In the genomic region with DNA sequence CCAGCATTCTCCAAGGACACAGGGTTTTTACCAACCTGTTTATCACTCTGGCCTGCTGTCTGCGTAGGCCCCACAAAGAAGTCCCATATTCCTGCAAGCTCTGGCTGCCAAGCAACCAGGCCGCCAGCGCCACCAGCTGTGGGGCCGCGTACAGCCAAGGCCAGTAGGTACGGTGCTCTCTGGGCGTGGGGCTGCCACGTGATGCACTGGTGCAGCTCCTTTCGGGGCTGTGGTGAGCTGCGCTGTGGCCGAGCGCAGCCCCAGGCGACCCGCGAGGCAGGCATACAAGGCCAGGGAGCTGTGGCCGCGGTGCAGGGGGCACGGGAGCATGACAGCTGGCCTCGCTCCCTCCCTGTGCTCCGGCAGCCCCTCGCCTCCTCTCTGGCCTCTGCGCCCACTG, we compare ENCODE assay signal across 21 cellular contexts. TPM values are rescaled to one million over a fixed set of nuclear protein-coding genes. Genes with fewer than 3 reads are reported as not detected.
DNase-seq lines count a peak whose midpoint lies in the region; ATAC-seq and TF ChIP-seq lines count a peak whose summit lies in the region.
"Had no signal": no experiment of that assay in that cellular context is flagged by ENCODE, and none has a peak within 500 bp of the region (broad histone marks: within the 10 kb centered on the region; RNA-seq: fewer than 3 reads in every experiment).

No MANE protein-coding gene starts in this region.

- no peak overlapping the region for H3K27ac Mint-ChIP-seq in mesothelial cell of epicardium
- no peak overlapping the region for H3K27ac Mint-ChIP-seq in activated naive CD4-positive, alpha-beta T cell treated with anti-CD3 and anti-CD28 coated beads for 36 hours
- no peak overlapping the region for H3K27ac Mint-ChIP-seq in activated T-helper 1 cell treated with anti-CD3 and anti-CD28 coated beads, Interleukin-12 subunit alpha, Interleukin-12 subunit beta, Interleukin-2, Interleukin-4 antibody, amounts not matched to agents 30 ng/mL and 10 ng/mL and 1 ng/mL, durations not matched to agents 14 hours and 24 hours and 36 hours
- H3K27ac Mint-ChIP-seq: activated naive CD8-positive, alpha-beta T cell treated with anti-CD3 and anti-CD28 coated beads, Interleukin-2, amount 10 ng/mL, durations not matched to agents 7 days and 5 days; naive thymus-derived CD8-positive, alpha-beta T cell had no signal

- peaks cover 6% of the 10 kb centered on the region for H3K9me3 Mint-ChIP-seq in mesothelial cell of epicardium
- H3K9me3 Mint-ChIP-seq in activated naive CD4-positive, alpha-beta T cell treated with anti-CD3 and anti-CD28 coated beads for 36 hours = no peaks in the 10 kb centered on the region
- no peaks in the 10 kb centered on the region for H3K9me3 Mint-ChIP-seq in activated T-helper 1 cell treated with anti-CD3 and anti-CD28 coated beads, Interleukin-12 subunit alpha, Interleukin-12 subunit beta, Interleukin-2, Interleukin-4 antibody, amounts not matched to agents 30 ng/mL and 10 ng/mL and 1 ng/mL, durations not matched to agents 14 hours and 24 hours and 36 hours
- H3K9me3 Mint-ChIP-seq: activated naive CD8-positive, alpha-beta T cell treated with anti-CD3 and anti-CD28 coated beads, Interleukin-2, amount 10 ng/mL, durations not matched to agents 7 days and 5 days had no signal

- TF ChIP-seq CTCF in heart right ventricle (IDR thresholded peaks at IDR 0.05) = peak in 1 of 9 donors; percentile 7
- TF ChIP-seq CTCF in mesothelial cell of epicardium (IDR thresholded peaks at IDR 0.05; ENCODE audit: unreplicated experiment) = no peak

- H3K4me3 ChIP-seq in heart right ventricle = no peak overlapping the region
- H3K4me3 ChIP-seq: GM23248 had no signal

- peaks cover 3% of the 10 kb centered on the region for H3K36me3 Mint-ChIP-seq in mesothelial cell of epicardium
- no peaks in the 10 kb centered on the region for H3K36me3 Mint-ChIP-seq in activated naive CD4-positive, alpha-beta T cell treated with anti-CD3 and anti-CD28 coated beads for 36 hours (ENCODE audit: low read depth)
- H3K36me3 Mint-ChIP-seq in activated T-helper 1 cell treated with anti-CD3 and anti-CD28 coated beads, Interleukin-12 subunit alpha, Interleukin-12 subunit beta, Interleukin-2, Interleukin-4 antibody, amounts not matched to agents 30 ng/mL and 10 ng/mL and 1 ng/mL, durations not matched to agents 14 hours and 24 hours and 36 hours (ENCODE audit: low read depth) = no peaks in the 10 kb centered on the region
- H3K36me3 Mint-ChIP-seq: activated naive CD8-positive, alpha-beta T cell treated with anti-CD3 and anti-CD28 coated beads, Interleukin-2, amount 10 ng/mL, durations not matched to agents 7 days and 5 days; naive thymus-derived CD8-positive, alpha-beta T cell had no signal

- intact Hi-C loops in heart right ventricle (cut with DNase I) (no loop called here), cardiac septum (cut with DNase I) (no loop called here), head of caudate nucleus (cut with DNase I) (no loop called here)
- intact Hi-C loops in activated naive CD4-positive, alpha-beta T cell treated with anti-CD3 and anti-CD28 coated beads for 36 hours (cut with micrococcal nuclease) = no loop called here
- intact Hi-C loops in activated T-helper 1 cell treated with anti-CD3 and anti-CD28 coated beads, Interleukin-12 subunit alpha, Interleukin-12 subunit beta, Interleukin-2, Interleukin-4 antibody, amounts not matched to agents 30 ng/mL and 10 ng/mL and 1 ng/mL, durations not matched to agents 14 hours and 24 hours and 36 hours (cut with micrococcal nuclease) = no loop called here

- DNase-seq in heart right ventricle (peak; percentile 3 to 22), cardiac septum (ENCODE audit: low spot score) (no peak), head of caudate nucleus (peak in 35 of 42 donors; percentile 4 to 67 (median 32)), mesothelial cell of epicardium (ENCODE audit: low spot score in 2 of 2, unreplicated experiment in 2 of 2) (peak in 1 of 2 experiments; percentile 50)
- DNase-seq in activated naive CD4-positive, alpha-beta T cell treated with anti-CD3 and anti-CD28 coated beads for 36 hours = no peak
- no peak for DNase-seq in activated T-helper 1 cell treated with anti-CD3 and anti-CD28 coated beads, Interleukin-12 subunit alpha, Interleukin-12 subunit beta, Interleukin-2, Interleukin-4 antibody, amounts not matched to agents 30 ng/mL and 10 ng/mL and 1 ng/mL, durations not matched to agents 14 hours and 24 hours and 36 hours (ENCODE audit: low spot score)
- DNase-seq: ACHN; activated CD4-positive, CD25-positive, alpha-beta regulatory T cell; activated CD8-positive, alpha-beta memory T cell treated with anti-CD3 and anti-CD28 coated beads, Interleukin-2, amount 50 U/mL, for 4 hours; activated naive CD8-positive, alpha-beta T cell treated with anti-CD3 and anti-CD28 coated beads, Interleukin-2, amount 10 ng/mL, durations not matched to agents 7 days and 5 days; Caco-2; GF-D8; GM23248; Karpas-422; naive thymus-derived CD8-positive, alpha-beta T cell; NCI-H1417 treated with DMSO at 0.1 percent for 48 hours; NCI-H524 treated with DMSO at 0.1 percent for 48 hours; PC-3 had no signal

- peak in 3 of 8 donors; percentile 47 to 64 (median 52) for ATAC-seq in heart right ventricle
- ATAC-seq in GM21737 (IDR thresholded peaks at IDR 0.05; ENCODE audit: unreplicated experiment) = no peak
- ATAC-seq in GM18909 (IDR thresholded peaks at IDR 0.05; ENCODE audit: poor library complexity, unreplicated experiment) = no peak
- ATAC-seq: left colon; naive thymus-derived CD8-positive, alpha-beta T cell; PC-3 had no signal

- no peaks in the 10 kb centered on the region for H3K27me3 Mint-ChIP-seq in mesothelial cell of epicardium (ENCODE audit: low read depth)
- H3K27me3 Mint-ChIP-seq in activated naive CD4-positive, alpha-beta T cell treated with anti-CD3 and anti-CD28 coated beads for 36 hours (ENCODE audit: low read depth) = no peaks in the 10 kb centered on the region
- H3K27me3 Mint-ChIP-seq in activated T-helper 1 cell treated with anti-CD3 and anti-CD28 coated beads, Interleukin-12 subunit alpha, Interleukin-12 subunit beta, Interleukin-2, Interleukin-4 antibody, amounts not matched to agents 30 ng/mL and 10 ng/mL and 1 ng/mL, durations not matched to agents 14 hours and 24 hours and 36 hours (ENCODE audit: insufficient read depth) = no peaks in the 10 kb centered on the region
- H3K27me3 Mint-ChIP-seq: activated naive CD8-positive, alpha-beta T cell treated with anti-CD3 and anti-CD28 coated beads, Interleukin-2, amount 10 ng/mL, durations not matched to agents 7 days and 5 days had no signal

- H3K4me3 Mint-ChIP-seq in mesothelial cell of epicardium = peak overlapping the region; percentile 38
- no peak overlapping the region for H3K4me3 Mint-ChIP-seq in activated naive CD4-positive, alpha-beta T cell treated with anti-CD3 and anti-CD28 coated beads for 36 hours
- no peak overlapping the region for H3K4me3 Mint-ChIP-seq in activated T-helper 1 cell treated with anti-CD3 and anti-CD28 coated beads, Interleukin-12 subunit alpha, Interleukin-12 subunit beta, Interleukin-2, Interleukin-4 antibody, amounts not matched to agents 30 ng/mL and 10 ng/mL and 1 ng/mL, durations not matched to agents 14 hours and 24 hours and 36 hours
- H3K4me3 Mint-ChIP-seq: activated naive CD8-positive, alpha-beta T cell treated with anti-CD3 and anti-CD28 coated beads, Interleukin-2, amount 10 ng/mL, durations not matched to agents 7 days and 5 days; naive thymus-derived CD8-positive, alpha-beta T cell had no signal

- no peaks in the 10 kb centered on the region for H3K4me1 ChIP-seq in heart right ventricle
- H3K4me1 ChIP-seq: Caco-2 had no signal

- no peaks in the 10 kb centered on the region for H3K36me3 ChIP-seq in heart right ventricle

- WGBS in heart right ventricle, 2 donors = 44 to 51% methylated on average over 19 to 20 of the region's 22 CpGs

- H3K4me1 Mint-ChIP-seq in mesothelial cell of epicardium = peaks cover 9% of the 10 kb centered on the region
- no peaks in the 10 kb centered on the region for H3K4me1 Mint-ChIP-seq in activated naive CD4-positive, alpha-beta T cell treated with anti-CD3 and anti-CD28 coated beads for 36 hours (ENCODE audit: low read depth)
- H3K4me1 Mint-ChIP-seq in activated T-helper 1 cell treated with anti-CD3 and anti-CD28 coated beads, Interleukin-12 subunit alpha, Interleukin-12 subunit beta, Interleukin-2, Interleukin-4 antibody, amounts not matched to agents 30 ng/mL and 10 ng/mL and 1 ng/mL, durations not matched to agents 14 hours and 24 hours and 36 hours (ENCODE audit: low read depth) = no peaks in the 10 kb centered on the region
- H3K4me1 Mint-ChIP-seq: activated naive CD8-positive, alpha-beta T cell treated with anti-CD3 and anti-CD28 coated beads, Interleukin-2, amount 10 ng/mL, durations not matched to agents 7 days and 5 days; naive thymus-derived CD8-positive, alpha-beta T cell had no signal

- CTCF ChIA-PET in activated naive CD4-positive, alpha-beta T cell treated with anti-CD3 and anti-CD28 coated beads for 36 hours (lab: Charles Lee) = no interaction called here

- H3K27ac ChIP-seq in heart right ventricle = no peak overlapping the region
- H3K27ac ChIP-seq: GM23248 had no signal

- H3K9me3 ChIP-seq in heart right ventricle = peaks cover 0 to 3% (median 0%) of the 10 kb centered on the region in 11 donors
- H3K9me3 ChIP-seq: Caco-2 had no signal

- H3K27me3 ChIP-seq in heart right ventricle = peaks cover 0 to 57% (median 0%) of the 10 kb centered on the region in 7 donors

RNA-seq across cellular contexts. Expression of a gene that starts 22.2 kb away (rescaled TPM):
- total RNA-seq in heart right ventricle (not detected), cardiac septum (not detected), mesothelial cell of epicardium (not detected in 3 replicates)
- not detected for polyA plus RNA-seq in heart right ventricle
- not detected for total RNA-seq in activated naive CD4-positive, alpha-beta T cell treated with anti-CD3 and anti-CD28 coated beads for 36 hours
- total RNA-seq in activated T-helper 1 cell treated with anti-CD3 and anti-CD28 coated beads, Interleukin-12 subunit alpha, Interleukin-12 subunit beta, Interleukin-2, Interleukin-4 antibody, amounts not matched to agents 30 ng/mL and 10 ng/mL and 1 ng/mL, durations not matched to agents 14 hours and 24 hours and 36 hours = not detected in 2 replicates
- total RNA-seq: activated naive CD8-positive, alpha-beta T cell treated with anti-CD3 and anti-CD28 coated beads, Interleukin-2, amount 10 ng/mL, durations not matched to agents 7 days and 5 days; Caco-2; GM23248; left colon; naive thymus-derived CD8-positive, alpha-beta T cell; PC-3 had no signal
- polyA plus RNA-seq: GM23248; naive thymus-derived CD8-positive, alpha-beta T cell had no signal

Comparison
In these comparisons a context has a peak if more than half of its experiments do, and no peak if none do; other contexts are left out.
1. DNase-seq: peak in heart right ventricle (2 of 2) and head of caudate nucleus (35 of 42); none in cardiac septum (single experiment), activated naive CD4-positive, alpha-beta T cell treated with anti-CD3 and anti-CD28 coated beads for 36 hours (single experiment) and activated T-helper 1 cell treated with anti-CD3 and anti-CD28 coated beads, Interleukin-12 subunit alpha, Interleukin-12 subunit beta, Interleukin-2, Interleukin-4 antibody, amounts not matched to agents 30 ng/mL and 10 ng/mL and 1 ng/mL, durations not matched to agents 14 hours and 24 hours and 36 hours (single experiment).